Comparison of ENCODE assay signal across 8 cellular contexts in genomic region chr5:102223542-102224444, GRCh38.
DNase-seq lines count a peak whose midpoint lies in the region; ATAC-seq and TF ChIP-seq lines count a peak whose summit lies in the region.

No MANE protein-coding gene starts in this region.

- no peak overlapping the region for H3K4me3 ChIP-seq in BJ (ENCODE audit: low read depth, low read length)
- H3K4me3 ChIP-seq in effector memory CD4-positive, alpha-beta T cell (ENCODE audit: insufficient read depth, low read depth, low read length, poor library complexity, severe bottlenecking) = no peak overlapping the region

- no peaks in the 10 kb centered on the region for H3K4me1 ChIP-seq in effector memory CD4-positive, alpha-beta T cell (ENCODE audit: control insufficient read depth, insufficient read depth, low read length, poor library complexity, severe bottlenecking)

- H3K9me3 ChIP-seq in effector memory CD4-positive, alpha-beta T cell (ENCODE audit: control insufficient read depth, low read length) = no peaks in the 10 kb centered on the region

- H3K4me3 Mint-ChIP-seq in glutamatergic neuron (ENCODE audit: unreplicated experiment) = no peak overlapping the region
- H3K4me3 Mint-ChIP-seq in activated T-helper 2 cell treated with anti-CD3 and anti-CD28 coated beads, Interferon-gamma antibody, Interleukin-2, Interleukin-4, amounts not matched to agents 10 μg/mL and 5 μg/mL and 100 μg/mL, durations not matched to agents 14 hours and 24 hours and 36 hours (ENCODE audit: low read depth) = no peak overlapping the region

- DNase-seq in BJ (ENCODE audit: low read depth) (no peak), HS-27A (ENCODE audit: low read depth) (peak; percentile 3), RWPE1 (ENCODE audit: low spot score) (no peak), glutamatergic neuron (no peak), anterior cingulate cortex (lab: John Stamatoyannopoulos, UW) (no peak)
- DNase-seq in activated T-helper 2 cell treated with anti-CD3 and anti-CD28 coated beads, Interferon-gamma antibody, Interleukin-2, Interleukin-4, amounts not matched to agents 10 μg/mL and 5 μg/mL and 100 μg/mL, durations not matched to agents 14 hours and 24 hours and 36 hours (ENCODE audit: low spot score) = no peak
- DNase-seq in effector memory CD4-positive, alpha-beta T cell = no peak

- H3K27me3 ChIP-seq in BJ (ENCODE audit: control insufficient read depth, insufficient read depth, low read length) = no peaks in the 10 kb centered on the region
- H3K27me3 ChIP-seq in effector memory CD4-positive, alpha-beta T cell (replicated peaks; ENCODE audit: control insufficient read depth, insufficient read depth, low read length, poor library complexity, severe bottlenecking) = no peaks in the 10 kb centered on the region

- intact Hi-C loops in activated T-helper 2 cell treated with anti-CD3 and anti-CD28 coated beads, Interferon-gamma antibody, Interleukin-2, Interleukin-4, amounts not matched to agents 10 μg/mL and 5 μg/mL and 100 μg/mL, durations not matched to agents 14 hours and 24 hours and 36 hours (cut with micrococcal nuclease) = loop anchor here (1.0 kb wide), 1 partner anchor 281 kb away; no protein-coding TSS in a partner anchor

- H3K27ac ChIP-seq in RWPE1 = no peak overlapping the region
- H3K27ac ChIP-seq in effector memory CD4-positive, alpha-beta T cell (ENCODE audit: insufficient read depth, low read length, poor library complexity, severe bottlenecking) = no peak overlapping the region

- no peaks in the 10 kb centered on the region for H3K4me1 Mint-ChIP-seq in glutamatergic neuron (ENCODE audit: low read depth, unreplicated experiment)
- H3K4me1 Mint-ChIP-seq in activated T-helper 2 cell treated with anti-CD3 and anti-CD28 coated beads, Interferon-gamma antibody, Interleukin-2, Interleukin-4, amounts not matched to agents 10 μg/mL and 5 μg/mL and 100 μg/mL, durations not matched to agents 14 hours and 24 hours and 36 hours (ENCODE audit: low read depth) = no peaks in the 10 kb centered on the region

- H3K36me3 Mint-ChIP-seq in glutamatergic neuron (ENCODE audit: unreplicated experiment) = no peaks in the 10 kb centered on the region
- no peaks in the 10 kb centered on the region for H3K36me3 Mint-ChIP-seq in activated T-helper 2 cell treated with anti-CD3 and anti-CD28 coated beads, Interferon-gamma antibody, Interleukin-2, Interleukin-4, amounts not matched to agents 10 μg/mL and 5 μg/mL and 100 μg/mL, durations not matched to agents 14 hours and 24 hours and 36 hours (ENCODE audit: low read depth)

- peak; percentile 73 for ATAC-seq in GM18511 (IDR thresholded peaks at IDR 0.05; ENCODE audit: unreplicated experiment)

- H3K9me3 Mint-ChIP-seq in glutamatergic neuron (ENCODE audit: unreplicated experiment) = no peaks in the 10 kb centered on the region
- no peaks in the 10 kb centered on the region for H3K9me3 Mint-ChIP-seq in activated T-helper 2 cell treated with anti-CD3 and anti-CD28 coated beads, Interferon-gamma antibody, Interleukin-2, Interleukin-4, amounts not matched to agents 10 μg/mL and 5 μg/mL and 100 μg/mL, durations not matched to agents 14 hours and 24 hours and 36 hours

- CTCF ChIA-PET in BJ (lab: Yijun Ruan, JAX) (no interaction called here), RWPE1 (lab: Yijun Ruan, JAX) (interaction anchor here (0.7 kb wide), 2 partner anchors 421 to 1186 kb away, joined by 3 read pairs; no protein-coding TSS in a partner anchor)

- POLR2A ChIA-PET in BJ (lab: Charles Lee) (no interaction called here), RWPE1 (lab: Yijun Ruan, JAX; ENCODE audit: low non-redundant PET) (no interaction called here)

- TF ChIP-seq CTCF in BJ (IDR thresholded peaks at IDR 0.05; ENCODE audit: insufficient read depth, low read depth, low read length) = peak; percentile 39
- peak; percentile 79 for TF ChIP-seq CTCF in RWPE1 (conservative IDR thresholded peaks at IDR 0.05; ENCODE audit: low read depth)
- peak; percentile 93 for TF ChIP-seq CTCF in glutamatergic neuron (IDR thresholded peaks at IDR 0.05; ENCODE audit: partially characterized antibody, unreplicated experiment)

- no peak overlapping the region for H3K27ac Mint-ChIP-seq in glutamatergic neuron (ENCODE audit: unreplicated experiment)
- H3K27ac Mint-ChIP-seq in activated T-helper 2 cell treated with anti-CD3 and anti-CD28 coated beads, Interferon-gamma antibody, Interleukin-2, Interleukin-4, amounts not matched to agents 10 μg/mL and 5 μg/mL and 100 μg/mL, durations not matched to agents 14 hours and 24 hours and 36 hours = no peak overlapping the region

- no peaks in the 10 kb centered on the region for H3K27me3 Mint-ChIP-seq in glutamatergic neuron (ENCODE audit: unreplicated experiment)
- H3K27me3 Mint-ChIP-seq in activated T-helper 2 cell treated with anti-CD3 and anti-CD28 coated beads, Interferon-gamma antibody, Interleukin-2, Interleukin-4, amounts not matched to agents 10 μg/mL and 5 μg/mL and 100 μg/mL, durations not matched to agents 14 hours and 24 hours and 36 hours (ENCODE audit: low read depth) = peaks cover 4% of the 10 kb centered on the region

- no peaks in the 10 kb centered on the region for H3K36me3 ChIP-seq in BJ (ENCODE audit: control insufficient read depth, insufficient read depth, low read length)
- no peaks in the 10 kb centered on the region for H3K36me3 ChIP-seq in effector memory CD4-positive, alpha-beta T cell (ENCODE audit: control insufficient read depth, insufficient read depth, low read length)

Comparison
In these comparisons a context has a peak if more than half of its experiments do, and no peak if none do; other contexts are left out.
1. CTCF ChIP-seq: peak in every context shown above with its lines; median percentile 93 in glutamatergic neuron; 79 in RWPE1; 39 in BJ.